ENCODE assay signal across 1 cellular context in genomic region chr11:73316422-73316821, GRCh38.
TF ChIP-seq lines count a peak whose summit lies in the region.

No MANE protein-coding gene starts in this region.

TF ChIP-seq in IMR-90, 13 proteins besides CTCF, POLR2A, EP300 and RAD21:
- TF ChIP-seq, protein P1, sequence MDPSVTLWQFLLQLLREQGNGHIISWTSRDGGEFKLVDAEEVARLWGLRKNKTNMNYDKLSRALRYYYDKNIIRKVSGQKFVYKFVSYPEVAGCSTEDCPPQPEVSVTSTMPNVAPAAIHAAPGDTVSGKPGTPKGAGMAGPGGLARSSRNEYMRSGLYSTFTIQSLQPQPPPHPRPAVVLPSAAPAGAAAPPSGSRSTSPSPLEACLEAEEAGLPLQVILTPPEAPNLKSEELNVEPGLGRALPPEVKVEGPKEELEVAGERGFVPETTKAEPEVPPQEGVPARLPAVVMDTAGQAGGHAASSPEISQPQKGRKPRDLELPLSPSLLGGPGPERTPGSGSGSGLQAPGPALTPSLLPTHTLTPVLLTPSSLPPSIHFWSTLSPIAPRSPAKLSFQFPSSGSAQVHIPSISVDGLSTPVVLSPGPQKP (IDR thresholded peaks at IDR 0.05; ENCODE audit: borderline replicate concordance, low read depth, low read length) = no peak
- TF ChIP-seq CHD1 (IDR thresholded peaks at IDR 0.05; ENCODE audit: low read depth, low read length) (no peak), RCOR1 (IDR thresholded peaks at IDR 0.05; ENCODE audit: insufficient replicate concordance, low read length) (no peak), FOS (IDR thresholded peaks at IDR 0.05; ENCODE audit: low read depth, low read length) (no peak), MAZ (IDR thresholded peaks at IDR 0.05; ENCODE audit: borderline replicate concordance, low read depth, low read length) (no peak), NFE2L2 (IDR thresholded peaks at IDR 0.05; ENCODE audit: low read depth, low read length) (no peak), BHLHE40 (IDR thresholded peaks at IDR 0.05; ENCODE audit: low read depth, low read length) (no peak), MAFK (IDR thresholded peaks at IDR 0.05; ENCODE audit: low read depth, low read length) (no peak), MXI1 (IDR thresholded peaks at IDR 0.05; ENCODE audit: borderline replicate concordance, low read depth, low read length) (no peak), RFX5 (IDR thresholded peaks at IDR 0.05; ENCODE audit: low read depth, low read length) (no peak), SMC3 (IDR thresholded peaks at IDR 0.05; ENCODE audit: low read depth, low read length) (no peak), CEBPB (IDR thresholded peaks at IDR 0.05; ENCODE audit: low read depth, low read length) (no peak), USF2 (IDR thresholded peaks at IDR 0.05; ENCODE audit: low read depth, low read length) (no peak)
